ENCODE assay signal across 1 cellular context in genomic region chr1:16147615-16147926, GRCh38.
TF ChIP-seq lines count a peak whose summit lies in the region.

No MANE protein-coding gene starts in this region.

TF ChIP-seq in K562, 482 proteins besides CTCF, POLR2A, EP300 and RAD21 (continued from another document and continues in another):
- no peak for TF ChIP-seq ZNF518B (CRISPR knock-in tag; IDR thresholded peaks at IDR 0.05)
- no peak for TF ChIP-seq ETS1 (conservative IDR thresholded peaks at IDR 0.05; ENCODE audit: control insufficient read depth, low read depth, low read length)
- TF ChIP-seq MAZ (CRISPR knock-in tag; conservative IDR thresholded peaks at IDR 0.05 in 1 of 2, IDR thresholded peaks at IDR 0.05 in 1 of 2), result 0 out of 4 replicates have a peak, but pooled peaks of 1 of the 2 experiments have one; percentile 14
- TF ChIP-seq SAP30 (IDR thresholded peaks at IDR 0.05; ENCODE audit: borderline replicate concordance, insufficient read depth, low read depth, low read length, poor library complexity, severe bottlenecking), result no peak
- no peak for TF ChIP-seq ZNF212 (CRISPR knock-in tag; IDR thresholded peaks at IDR 0.05)
- TF ChIP-seq DDX20 (tag; IDR thresholded peaks at IDR 0.05; ENCODE audit: low read depth), result no peak
- TF ChIP-seq PHF20 (IDR thresholded peaks at IDR 0.05; ENCODE audit: partially characterized antibody), result peak; percentile 70
- TF ChIP-seq KDM1A (IDR thresholded peaks at IDR 0.05), result peak; percentile 81 to 91
- no peak for TF ChIP-seq ZNF253 (CRISPR knock-in tag; conservative IDR thresholded peaks at IDR 0.05)
- TF ChIP-seq GTF3C2 (IDR thresholded peaks at IDR 0.05; ENCODE audit: borderline replicate concordance, extremely low read depth, insufficient read length), result no peak
- no peak for TF ChIP-seq RBM39 (optimal IDR thresholded peaks at IDR 0.05; ENCODE audit: low read depth, low read length)
- TF ChIP-seq ATF2 (CRISPR knock-in tag; IDR thresholded peaks at IDR 0.05), result no peak
- no peak for TF ChIP-seq CLOCK (CRISPR knock-in tag; IDR thresholded peaks at IDR 0.05; ENCODE audit: borderline replicate concordance)
- TF ChIP-seq PPARD (CRISPR knock-in tag; IDR thresholded peaks at IDR 0.05), result no peak
- TF ChIP-seq POLR2G (IDR thresholded peaks at IDR 0.05; ENCODE audit: low read depth, low read length), result no peak
- no peak for TF ChIP-seq ZBTB7A (IDR thresholded peaks at IDR 0.05; ENCODE audit: borderline replicate concordance, control insufficient read depth, low read depth, low read length)
- no peak for TF ChIP-seq NR2C2 (CRISPR knock-in tag; IDR thresholded peaks at IDR 0.05)
- no peak for TF ChIP-seq NR2C2 (tag; IDR thresholded peaks at IDR 0.05)
- TF ChIP-seq BCOR (IDR thresholded peaks at IDR 0.05), result peak; percentile 99
- no peak for TF ChIP-seq NR2C1 (IDR thresholded peaks at IDR 0.05)
- TF ChIP-seq NR2C1 (tag; IDR thresholded peaks at IDR 0.05), result no peak
- TF ChIP-seq ZFP1 (CRISPR knock-in tag; IDR thresholded peaks at IDR 0.05), result no peak
- TF ChIP-seq ZNF696 (CRISPR knock-in tag; conservative IDR thresholded peaks at IDR 0.05), result no peak
- peak; percentile 71 for TF ChIP-seq ADNP (tag; IDR thresholded peaks at IDR 0.05)
- TF ChIP-seq MAFK (IDR thresholded peaks at IDR 0.05; ENCODE audit: low read length), result no peak
- TF ChIP-seq BRF2 (IDR thresholded peaks at IDR 0.05; ENCODE audit: borderline replicate concordance, insufficient read depth, insufficient read length), result no peak
- TF ChIP-seq SMAD2 (IDR thresholded peaks at IDR 0.05; ENCODE audit: low read depth, low read length), result no peak
- TF ChIP-seq DEAF1 (CRISPR knock-in tag; IDR thresholded peaks at IDR 0.05), result no peak
- TF ChIP-seq RCOR1 (IDR thresholded peaks at IDR 0.05; ENCODE audit: borderline replicate concordance in 1 of 2, low read depth in 2 of 2, low read length in 2 of 2), result peak in 1 of 2 experiments; percentile 42; a peak in 1 of 4 replicates
- no peak for TF ChIP-seq CEBPB (tag; IDR thresholded peaks at IDR 0.05)
- TF ChIP-seq ARID4B (CRISPR knock-in tag; IDR thresholded peaks at IDR 0.05), result no peak
- no peak for TF ChIP-seq PHF8 (IDR thresholded peaks at IDR 0.05; ENCODE audit: borderline replicate concordance, low read length)
- TF ChIP-seq STAG1 (CRISPR knock-in tag; IDR thresholded peaks at IDR 0.05; ENCODE audit: borderline replicate concordance), result no peak
- TF ChIP-seq POLR3G (IDR thresholded peaks at IDR 0.05; ENCODE audit: extremely low read depth, insufficient read length, insufficient replicate concordance), result no peak
- no peak for TF ChIP-seq PREB (CRISPR knock-in tag; IDR thresholded peaks at IDR 0.05)
- no peak for TF ChIP-seq DLX4 (CRISPR knock-in tag; IDR thresholded peaks at IDR 0.05)
- no peak for TF ChIP-seq ZNF134 (CRISPR knock-in tag; conservative IDR thresholded peaks at IDR 0.05)
- no peak for TF ChIP-seq ZNF695 (CRISPR knock-in tag; IDR thresholded peaks at IDR 0.05)
- no peak for TF ChIP-seq BRCA1 (IDR thresholded peaks at IDR 0.05)
- no peak for TF ChIP-seq BRCA1 (CRISPR knock-in tag; IDR thresholded peaks at IDR 0.05)
- no peak for TF ChIP-seq ZNF644 (tag; IDR thresholded peaks at IDR 0.05; ENCODE audit: low read depth)
- TF ChIP-seq ZFX (CRISPR knock-in tag; IDR thresholded peaks at IDR 0.05), result 0 out of 2 replicates have a peak, but pooled peaks have one; percentile 26
- peak; percentile 98 for TF ChIP-seq RBM25 (IDR thresholded peaks at IDR 0.05; ENCODE audit: low read depth, low read length, severe bottlenecking)
- TF ChIP-seq ZC3H11A (IDR thresholded peaks at IDR 0.05; ENCODE audit: low read depth, low read length), result no peak
